24 cellular contexts compared by ENCODE assay signal in genomic region chr5:23026252-23027170, GRCh38.
DNase-seq lines count a peak whose midpoint lies in the region; ATAC-seq, FAIRE-seq and TF ChIP-seq lines count a peak whose summit lies in the region.
"Had no signal": no experiment of that assay in that cellular context is flagged by ENCODE, and none has a peak within 500 bp of the region (broad histone marks: within the 10 kb centered on the region; RNA-seq: fewer than 3 reads in every experiment).

No MANE protein-coding gene starts in this region.

- no peak for TF ChIP-seq POLR2A in heart left ventricle (IDR thresholded peaks at IDR 0.05)

- intact Hi-C loops in A673 (cut with micrococcal nuclease; ENCODE audit: unreplicated experiment): no loop called here
- intact Hi-C loops in heart left ventricle (cut with DNase I): no loop called here

- POLR2A ChIA-PET in A673 (lab: Charles Lee; ENCODE audit: low non-redundant PET): no interaction called here

- H3K27me3 Mint-ChIP-seq in activated T-helper 17 cell treated with anti-CD3 and anti-CD28 coated beads, Interleukin-2, amount 50 U/mL, for 72 hours: no peaks in the 10 kb centered on the region
- H3K27me3 Mint-ChIP-seq: activated B cell treated with CpG ODN at 0.5 μM for 24 hours had no signal

- H3K4me3 ChIP-seq in A673 (ENCODE audit: low read depth, low read length, poor library complexity, severe bottlenecking) (no peak overlapping the region), WERI-Rb-1 (ENCODE audit: low read depth, low read length) (no peak overlapping the region), heart left ventricle (no peak overlapping the region), small intestine (ENCODE audit: low read depth in 1 of 2, low read length in 2 of 2) (no peak overlapping the region)
- H3K4me3 ChIP-seq: A549, mucosa of descending colon, neural progenitor cell, psoas muscle, SJCRH30, tibial artery had no signal

- no peaks in the 10 kb centered on the region for H3K4me1 Mint-ChIP-seq in activated T-helper 17 cell treated with anti-CD3 and anti-CD28 coated beads, Interleukin-2, amount 50 U/mL, for 72 hours
- H3K4me1 Mint-ChIP-seq: activated B cell treated with CpG ODN at 0.5 μM for 24 hours had no signal

- no TSS peak for BruUV-seq in A673 (replicated peaks; lab: Mats Ljungman, UMichigan)

- no peaks in the 10 kb centered on the region for H3K36me3 Mint-ChIP-seq in activated T-helper 17 cell treated with anti-CD3 and anti-CD28 coated beads, Interleukin-2, amount 50 U/mL, for 72 hours (ENCODE audit: low read depth)
- H3K36me3 Mint-ChIP-seq: neural progenitor cell had no signal

- no peaks in the 10 kb centered on the region for H3K9me3 Mint-ChIP-seq in activated T-helper 17 cell treated with anti-CD3 and anti-CD28 coated beads, Interleukin-2, amount 50 U/mL, for 72 hours
- H3K9me3 Mint-ChIP-seq: neural progenitor cell had no signal

- no peak for FAIRE-seq in small intestine (lab: Jason Lieb, UNC)
- FAIRE-seq: A549 had no signal

- H3K36me3 ChIP-seq in A673 (ENCODE audit: insufficient read depth, low read length, poor library complexity, severe bottlenecking) (no peaks in the 10 kb centered on the region), WERI-Rb-1 (no peaks in the 10 kb centered on the region), heart left ventricle (no peaks in the 10 kb centered on the region), small intestine (ENCODE audit: control insufficient read depth in 2 of 2, insufficient read depth in 2 of 2, low read length in 2 of 2) (no peaks in the 10 kb centered on the region)
- H3K36me3 ChIP-seq: neural progenitor cell, SJCRH30, tibial artery had no signal

- no peaks in the 10 kb centered on the region for H3K9me3 ChIP-seq in A673 (ENCODE audit: low read depth, low read length, poor library complexity, severe bottlenecking)
- no peaks in the 10 kb centered on the region for H3K9me3 ChIP-seq in WERI-Rb-1 (ENCODE audit: severe bottlenecking)
- no peaks in the 10 kb centered on the region for H3K9me3 ChIP-seq in heart left ventricle
- H3K9me3 ChIP-seq in small intestine (ENCODE audit: control insufficient read depth, low read depth): no peaks in the 10 kb centered on the region
- H3K9me3 ChIP-seq: A549, mucosa of descending colon, psoas muscle, SJCRH30, tibial artery had no signal

- ATAC-seq in heart left ventricle: peak; percentile 20 to 29 (median 27)
- ATAC-seq in GM18517 (IDR thresholded peaks at IDR 0.05; ENCODE audit: unreplicated experiment): no peak
- no peak for ATAC-seq in activated T-helper 17 cell treated with anti-CD3 and anti-CD28 coated beads, Interleukin-2, amount 50 U/mL, for 72 hours (replicated peaks)
- ATAC-seq: A549, left lobe of liver, mucosa of descending colon, psoas muscle had no signal

- 55 to 66% (median 64%) methylated on average over 5 of the region's 5 CpGs for WGBS in heart left ventricle, 4 donors
- WGBS in small intestine, 3 donors: 61 to 77% (median 74%) methylated on average over 5 of the region's 5 CpGs

- peaks cover 6% of the 10 kb centered on the region for H3K4me1 ChIP-seq in A673 (ENCODE audit: insufficient read depth, low read length, poor library complexity, severe bottlenecking)
- H3K4me1 ChIP-seq in heart left ventricle: peaks cover 0 to 23% (median 7%) of the 10 kb centered on the region in 12 donors
- no peaks in the 10 kb centered on the region for H3K4me1 ChIP-seq in small intestine (ENCODE audit: control insufficient read depth in 2 of 2, insufficient read depth in 1 of 2, low read depth in 1 of 2, low read length in 1 of 2)
- H3K4me1 ChIP-seq: A549, neural progenitor cell, psoas muscle, SJCRH30, tibial artery had no signal

- DNase-seq in A673 (ENCODE audit: low spot score) (peak; percentile 27), NCI-H1694 (lab: John Stamatoyannopoulos, UW) (peak; percentile 93), WERI-Rb-1 (peak; percentile 69), heart left ventricle (no peak), small intestine (no peak)
- no peak for DNase-seq in stimulated activated CD4-positive, alpha-beta T cell treated with anti-CD3 and anti-CD28 coated beads, Interleukin-2, amount 100 ng/mL, for 48 hours
- DNase-seq: activated B cell treated with CpG ODN at 0.5 μM for 24 hours; effector memory CD4-positive, alpha-beta T cell; foreskin melanocyte; MM.1S; mucosa of descending colon; NCI-H1930; NCI-H526 treated with DMSO at 0.1 percent for 48 hours; psoas muscle; SJCRH30; stimulated activated naive CD4-positive, alpha-beta T cell; tibial artery had no signal

- TF ChIP-seq CTCF in A673 (conservative IDR thresholded peaks at IDR 0.05; ENCODE audit: low read depth, low read length) (no peak), WERI-Rb-1 (IDR thresholded peaks at IDR 0.05; ENCODE audit: low read depth, low read length) (no peak), heart left ventricle (IDR thresholded peaks at IDR 0.05) (no peak)

- no peak overlapping the region for H3K27ac Mint-ChIP-seq in activated T-helper 17 cell treated with anti-CD3 and anti-CD28 coated beads, Interleukin-2, amount 50 U/mL, for 72 hours
- H3K27ac Mint-ChIP-seq: activated B cell treated with CpG ODN at 0.5 μM for 24 hours; activated T-helper 2 cell treated with anti-CD3 and anti-CD28 coated beads, Interferon-gamma antibody, Interleukin-2, Interleukin-4, amounts not matched to agents 10 μg/mL and 5 μg/mL and 100 μg/mL, durations not matched to agents 14 hours and 24 hours and 36 hours; neural progenitor cell had no signal

- H3K27me3 ChIP-seq in A673 (replicated peaks; ENCODE audit: insufficient read depth, low read depth, low read length, poor library complexity) (no peaks in the 10 kb centered on the region), WERI-Rb-1 (ENCODE audit: insufficient read depth, low read depth, severe bottlenecking) (no peaks in the 10 kb centered on the region), heart left ventricle (no peaks in the 10 kb centered on the region), small intestine (ENCODE audit: control insufficient read depth in 2 of 2, insufficient read depth in 2 of 2, low read length in 2 of 2) (no peaks in the 10 kb centered on the region)
- H3K27me3 ChIP-seq: neural progenitor cell, SJCRH30, tibial artery had no signal

- H3K27ac ChIP-seq in A673 (ENCODE audit: low read depth, low read length, poor library complexity, severe bottlenecking) (no peak overlapping the region), WERI-Rb-1 (no peak overlapping the region), heart left ventricle (peak overlapping the region; percentile 36 to 84 (median 71)), small intestine (ENCODE audit: low read depth in 1 of 2, low read length in 1 of 2) (no peak overlapping the region)
- H3K27ac ChIP-seq: A549, C4-2B, neural progenitor cell, psoas muscle, SJCRH30, tibial artery had no signal

- CTCF ChIA-PET in A673 (lab: Charles Lee): no interaction called here

- no peak overlapping the region for H3K4me3 Mint-ChIP-seq in activated T-helper 17 cell treated with anti-CD3 and anti-CD28 coated beads, Interleukin-2, amount 50 U/mL, for 72 hours
- H3K4me3 Mint-ChIP-seq: activated B cell treated with CpG ODN at 0.5 μM for 24 hours, neural progenitor cell had no signal

Comparison
In these comparisons a context has a peak if more than half of its experiments do, and no peak if none do; other contexts are left out.
1. DNase-seq: peak in A673 (single experiment), NCI-H1694 (single experiment) and WERI-Rb-1 (single experiment); none in heart left ventricle (0 of 5), small intestine (single experiment) and stimulated activated CD4-positive, alpha-beta T cell treated with anti-CD3 and anti-CD28 coated beads, Interleukin-2, amount 100 ng/mL, for 48 hours (0 of 2).
2. H3K27ac ChIP-seq: peak in heart left ventricle (12 of 12); none in A673 (single experiment), WERI-Rb-1 (single experiment) and small intestine (0 of 2).
3. ATAC-seq: peak in heart left ventricle (4 of 4); none in GM18517 (single experiment) and activated T-helper 17 cell treated with anti-CD3 and anti-CD28 coated beads, Interleukin-2, amount 50 U/mL, for 72 hours (single experiment).